In the genomic region with DNA sequence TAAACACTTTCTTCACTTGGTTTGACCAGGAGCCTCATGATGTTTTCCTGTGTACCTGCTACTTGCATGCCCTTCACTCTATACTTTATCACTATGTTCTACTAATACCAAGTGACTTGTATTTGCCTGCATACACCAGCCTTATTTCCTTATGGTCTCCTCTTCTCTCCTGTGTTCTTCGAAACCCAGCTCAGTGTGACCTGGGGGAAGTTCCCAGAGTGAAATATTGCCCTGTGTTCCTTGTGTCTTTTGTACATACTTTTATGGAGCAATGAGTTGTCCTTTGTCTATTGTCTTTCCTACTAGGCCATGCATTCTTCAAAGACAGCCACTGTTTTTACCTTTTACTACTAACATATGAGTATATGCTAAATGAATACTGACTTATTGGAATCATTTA, we compare ENCODE assay signal across 34 cellular contexts. TPM values are rescaled to one million over a fixed set of nuclear protein-coding genes. Genes with fewer than 3 reads are reported as not detected.
"Had no signal": no experiment of that assay in that cellular context is flagged by ENCODE, and none has a peak within 500 bp of the region (broad histone marks: within the 10 kb centered on the region; RNA-seq: fewer than 3 reads in every experiment).

No MANE protein-coding gene starts in this region.

- H3K9me3 ChIP-seq: adrenal gland, body of pancreas had no signal

- H3K4me3 ChIP-seq: adrenal gland, body of pancreas, breast epithelium had no signal

- DNase-seq: activated B cell treated with CpG ODN at 0.5 μM for 24 hours; activated CD4-positive, alpha-beta memory T cell treated with anti-CD3 and anti-CD28 coated beads for 36 hours; activated CD4-positive, alpha-beta T cell treated with anti-CD3 and anti-CD28 coated beads for 4 hours; activated CD4-positive, alpha-beta T cell treated with anti-CD3 and anti-CD28 coated beads, Interleukin-2, amount 10 ng/mL, durations not matched to agents 24 days and 14 days; activated CD4-positive, alpha-beta T cell treated with anti-CD3 and anti-CD28 coated beads, Interleukin-2, amount 50 U/mL, for 1 hour; activated CD4-positive, alpha-beta T cell treated with anti-CD3 and anti-CD28 coated beads, Interleukin-2, amount 50 U/mL, for 4 hours; activated CD4-positive, CD25-positive, alpha-beta regulatory T cell treated with anti-CD3 and anti-CD28 coated beads, Interleukin-2, amount 50 U/mL, for 72 hours; activated CD8-positive, alpha-beta memory T cell treated with anti-CD3 and anti-CD28 coated beads, Interleukin-2, amount 50 U/mL, for 4 hours; activated CD8-positive, alpha-beta T cell treated with anti-CD3 and anti-CD28 coated beads for 36 hours; activated gamma-delta T cell; activated naive CD4-positive, alpha-beta T cell treated with anti-CD3 and anti-CD28 coated beads, Interleukin-2, amount 10 ng/mL, durations not matched to agents 7 days and 5 days; activated naive CD4-positive, alpha-beta T cell treated with Interleukin-2 at 50 U/mL for 16 hours; activated naive CD8-positive, alpha-beta T cell treated with anti-CD3 and anti-CD28 coated beads for 36 hours; activated T-cell treated with anti-CD3 and anti-CD28 coated beads for 4 hours; activated T-cell treated with anti-CD3 and anti-CD28 coated beads, Interleukin-2, amount 50 U/mL, for 1 hour; activated T-cell treated with anti-CD3 and anti-CD28 coated beads, Interleukin-2, amount 50 U/mL, for 4 hours; activated T-cell treated with anti-CD3 and anti-CD28 coated beads, Interleukin-2, amount 50 U/mL, for 72 hours; adrenal gland; amniotic stem cell; aorta; body of pancreas; brain microvascular endothelial cell; central memory CD4-positive, alpha-beta T cell; T-helper 1 cell; T-helper 2 cell; T-helper 9 cell had no signal

- ATAC-seq: activated CD8-positive, alpha-beta T cell treated with anti-CD3 and anti-CD28 coated beads for 36 hours; activated naive CD4-positive, alpha-beta T cell treated with anti-CD3 and anti-CD28 coated beads, Interleukin-2, amount 50 U/mL, for 72 hours; activated T-cell treated with anti-CD3 and anti-CD28 coated beads, Interleukin-2, amount 50 U/mL, for 4 hours; activated T-cell treated with anti-CD3 and anti-CD28 coated beads, Interleukin-2, amount 50 U/mL, for 72 hours; activated T-helper 17 cell treated with anti-CD3 and anti-CD28 coated beads, Interleukin-2, amount 50 U/mL, for 72 hours; body of pancreas had no signal

- H3K36me3 ChIP-seq: adrenal gland, brain microvascular endothelial cell, breast epithelium had no signal

- H3K27me3 ChIP-seq: adrenal gland, body of pancreas, brain microvascular endothelial cell, breast epithelium had no signal

- H3K4me1 ChIP-seq: adrenal gland, body of pancreas, breast epithelium had no signal

- H3K27ac ChIP-seq: adrenal gland, body of pancreas, brain microvascular endothelial cell, breast epithelium, VCaP had no signal

RNA-seq across cellular contexts. Expression of a gene that starts 0.6 kb away (rescaled TPM):
- total RNA-seq: activated B cell treated with CpG ODN at 0.5 μM for 24 hours; activated CD4-positive, alpha-beta memory T cell treated with anti-CD3 and anti-CD28 coated beads for 36 hours; activated CD4-positive, alpha-beta T cell treated with anti-CD3 and anti-CD28 coated beads, Interleukin-2, amount 10 ng/mL, durations not matched to agents 24 days and 14 days; activated CD8-positive, alpha-beta memory T cell treated with anti-CD3 and anti-CD28 coated beads for 36 hours; activated CD8-positive, alpha-beta T cell treated with anti-CD3 and anti-CD28 coated beads for 36 hours; activated naive CD4-positive, alpha-beta T cell treated with anti-CD3 and anti-CD28 coated beads, Interleukin-2, amount 50 U/mL, for 72 hours; activated naive CD8-positive, alpha-beta T cell treated with anti-CD3 and anti-CD28 coated beads for 36 hours; activated T-cell treated with anti-CD3 and anti-CD28 coated beads, Interleukin-2, amount 50 U/mL, for 4 hours; activated T-cell treated with anti-CD3 and anti-CD28 coated beads, Interleukin-2, amount 50 U/mL, for 72 hours; activated T-helper 1 cell treated with anti-CD3 and anti-CD28 coated beads, Interleukin-12 subunit alpha, Interleukin-12 subunit beta, Interleukin-2, Interleukin-4 antibody, amounts not matched to agents 30 ng/mL and 10 ng/mL and 1 ng/mL, durations not matched to agents 14 hours and 24 hours and 36 hours; activated T-helper 17 cell treated with anti-CD3 and anti-CD28 coated beads, Interleukin-2, amount 50 U/mL, for 72 hours; adrenal gland; aorta; astrocyte; body of pancreas; breast epithelium; cardiac septum had no signal
- polyA plus RNA-seq: adrenal gland, aorta had no signal
